In the genomic region with DNA sequence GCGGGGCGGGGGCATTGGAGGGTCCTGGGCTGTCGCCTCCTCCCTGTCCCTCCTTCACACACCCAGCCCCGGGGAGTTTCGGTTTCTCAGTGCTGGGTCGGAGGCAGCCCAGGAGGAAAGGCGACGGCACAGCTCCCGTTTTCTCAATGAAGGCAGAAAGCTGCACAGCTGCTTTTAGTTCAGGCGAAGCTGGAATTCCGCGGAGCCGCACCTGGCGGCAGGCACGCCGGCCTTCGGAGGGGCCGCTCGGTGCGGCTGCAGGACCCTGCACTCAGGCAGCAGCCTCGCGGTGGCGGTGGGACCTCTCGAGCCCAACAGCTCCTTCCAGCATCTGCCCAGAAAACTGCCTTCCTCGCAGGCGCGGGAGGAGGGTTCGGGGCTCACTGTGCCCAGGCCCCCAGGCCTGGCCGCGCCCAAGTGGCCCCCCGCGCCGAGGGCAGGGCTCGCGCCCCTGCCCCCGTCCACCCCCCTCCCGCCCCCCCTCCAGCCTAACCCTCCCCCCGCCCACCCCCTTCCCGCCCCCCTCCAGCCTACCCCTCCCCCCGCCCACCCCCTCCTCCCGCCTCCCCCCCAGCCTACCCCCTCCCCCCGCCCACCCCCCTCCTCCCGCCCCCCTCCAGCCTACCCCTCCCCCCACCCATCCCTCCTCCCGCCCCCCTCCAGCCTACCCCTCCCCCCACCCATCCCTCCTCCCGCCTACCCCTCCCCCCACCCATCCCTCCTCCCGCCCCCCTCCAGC, we compare ENCODE assay signal across 8 cellular contexts. TPM values are rescaled to one million over a fixed set of nuclear protein-coding genes. Genes with fewer than 3 reads are reported as not detected.
DNase-seq lines count a peak whose midpoint lies in the region; ATAC-seq and TF ChIP-seq lines count a peak whose summit lies in the region.

No MANE protein-coding gene starts in this region.

- peak overlapping the region; percentile 81 for H3K4me3 Mint-ChIP-seq in activated naive CD8-positive, alpha-beta T cell
- no peak overlapping the region for H3K4me3 Mint-ChIP-seq in activated naive CD8-positive, alpha-beta T cell treated with anti-CD3 and anti-CD28 coated beads, Interleukin-2, amount 50 U/mL, for 24 hours

- peaks cover 27% of the 10 kb centered on the region for H3K27me3 Mint-ChIP-seq in activated naive CD8-positive, alpha-beta T cell
- H3K27me3 Mint-ChIP-seq in activated naive CD8-positive, alpha-beta T cell treated with anti-CD3 and anti-CD28 coated beads, Interleukin-2, amount 50 U/mL, for 24 hours: peaks cover 32% of the 10 kb centered on the region

- no peaks in the 10 kb centered on the region for H3K9me3 Mint-ChIP-seq in activated naive CD8-positive, alpha-beta T cell (ENCODE audit: low read depth)
- no peaks in the 10 kb centered on the region for H3K9me3 Mint-ChIP-seq in activated naive CD8-positive, alpha-beta T cell treated with anti-CD3 and anti-CD28 coated beads, Interleukin-2, amount 50 U/mL, for 24 hours

- no peak for TF ChIP-seq CTCF in adrenal gland (IDR thresholded peaks at IDR 0.05)
- no peak for TF ChIP-seq CTCF in upper lobe of right lung (IDR thresholded peaks at IDR 0.05)

- H3K4me1 ChIP-seq in adrenal gland (replicated peaks in 1 of 2) (peaks cover 2% of the 10 kb centered on the region in 2 donors), upper lobe of right lung (peaks cover 7% of the 10 kb centered on the region)

- H3K27me3 ChIP-seq in adrenal gland (peaks cover 44% of the 10 kb centered on the region), upper lobe of right lung (peaks cover 16% of the 10 kb centered on the region)

- H3K9me3 ChIP-seq in adrenal gland (replicated peaks in 1 of 3) (no peaks in the 10 kb centered on the region), upper lobe of right lung (no peaks in the 10 kb centered on the region)

- no peak overlapping the region for H3K27ac Mint-ChIP-seq in activated naive CD8-positive, alpha-beta T cell
- no peak overlapping the region for H3K27ac Mint-ChIP-seq in activated naive CD8-positive, alpha-beta T cell treated with anti-CD3 and anti-CD28 coated beads, Interleukin-2, amount 50 U/mL, for 24 hours

- intact Hi-C loops in adrenal gland (cut with DNase I): no loop called here
- intact Hi-C loops in upper lobe of right lung (cut with DNase I): loop anchor here (10.0 kb wide), 1 partner anchor 68 kb away; the partner anchor contains the start of gene FOXF2

- no peak for ATAC-seq in activated naive CD8-positive, alpha-beta T cell treated with anti-CD3 and anti-CD28 coated beads, Interleukin-2, amount 50 U/mL, for 24 hours
- ATAC-seq in upper lobe of right lung: no peak
- ATAC-seq in HG03460 (IDR thresholded peaks at IDR 0.05; ENCODE audit: unreplicated experiment): no peak
- no peak for ATAC-seq in GM21447 (IDR thresholded peaks at IDR 0.05; ENCODE audit: unreplicated experiment)

- H3K36me3 Mint-ChIP-seq in activated naive CD8-positive, alpha-beta T cell: no peaks in the 10 kb centered on the region
- H3K36me3 Mint-ChIP-seq in activated naive CD8-positive, alpha-beta T cell treated with anti-CD3 and anti-CD28 coated beads, Interleukin-2, amount 50 U/mL, for 24 hours (ENCODE audit: low read depth): peaks cover 2% of the 10 kb centered on the region

- H3K36me3 ChIP-seq in adrenal gland (replicated peaks in 1 of 2) (no peaks in the 10 kb centered on the region), upper lobe of right lung (no peaks in the 10 kb centered on the region)

- TF ChIP-seq POLR2A in adrenal gland (IDR thresholded peaks at IDR 0.05): no peak

- peak overlapping the region in 3 of 4 donors; percentile 13 to 64 (median 24) for H3K4me3 ChIP-seq in adrenal gland
- peak overlapping the region; percentile 59 for H3K4me3 ChIP-seq in upper lobe of right lung

- DNase-seq in activated naive CD8-positive, alpha-beta T cell treated with anti-CD3 and anti-CD28 coated beads, Interleukin-2, amount 50 U/mL, for 24 hours: no peak
- peak in 2 of 7 donors; percentile 9 to 17 for DNase-seq in adrenal gland
- peak; percentile 78 for DNase-seq in left kidney (ENCODE audit: low read depth, low spot score)
- DNase-seq in upper lobe of right lung: peak; percentile 71
- no peak for DNase-seq in anterior cingulate cortex (lab: John Stamatoyannopoulos, UW)

- H3K27ac ChIP-seq in adrenal gland (no peak overlapping the region), upper lobe of right lung (peak overlapping the region; percentile 75)

- 0 to 2% (median 1%) methylated on average over 3 to 35 of the region's 46 CpGs for WGBS in adrenal gland, 4 donors

- peaks cover 19% of the 10 kb centered on the region for H3K4me1 Mint-ChIP-seq in activated naive CD8-positive, alpha-beta T cell (ENCODE audit: low read depth)
- H3K4me1 Mint-ChIP-seq in activated naive CD8-positive, alpha-beta T cell treated with anti-CD3 and anti-CD28 coated beads, Interleukin-2, amount 50 U/mL, for 24 hours: peaks cover 23% of the 10 kb centered on the region

RNA-seq across cellular contexts. Expression of gene FOXQ1, which starts 4.8 kb away (rescaled TPM):
- under 1 TPM in 1 of 8 donors, not detected in 7; 0.11 TPM for total RNA-seq in adrenal gland
- under 1 TPM in 2 of 3 donors, not detected in 1; 0.05 to 0.24 TPM for polyA plus RNA-seq in adrenal gland
- total RNA-seq in upper lobe of right lung: 12.3 TPM

Comparison
In these comparisons a context has a peak if more than half of its experiments do, and no peak if none do; other contexts are left out.
1. DNase-seq: peak in left kidney (single experiment) and upper lobe of right lung (single experiment); none in activated naive CD8-positive, alpha-beta T cell treated with anti-CD3 and anti-CD28 coated beads, Interleukin-2, amount 50 U/mL, for 24 hours (single experiment) and anterior cingulate cortex (0 of 58).
2. RNA of gene FOXQ1, which starts 4.8 kb away (total RNA-seq): 12.3 TPM in upper lobe of right lung (single experiment); 0.11 TPM in adrenal gland; every median in the first group is over 10 times any median in the second.